Comparison of ENCODE assay signal across 1 cellular context in the genomic region with DNA sequence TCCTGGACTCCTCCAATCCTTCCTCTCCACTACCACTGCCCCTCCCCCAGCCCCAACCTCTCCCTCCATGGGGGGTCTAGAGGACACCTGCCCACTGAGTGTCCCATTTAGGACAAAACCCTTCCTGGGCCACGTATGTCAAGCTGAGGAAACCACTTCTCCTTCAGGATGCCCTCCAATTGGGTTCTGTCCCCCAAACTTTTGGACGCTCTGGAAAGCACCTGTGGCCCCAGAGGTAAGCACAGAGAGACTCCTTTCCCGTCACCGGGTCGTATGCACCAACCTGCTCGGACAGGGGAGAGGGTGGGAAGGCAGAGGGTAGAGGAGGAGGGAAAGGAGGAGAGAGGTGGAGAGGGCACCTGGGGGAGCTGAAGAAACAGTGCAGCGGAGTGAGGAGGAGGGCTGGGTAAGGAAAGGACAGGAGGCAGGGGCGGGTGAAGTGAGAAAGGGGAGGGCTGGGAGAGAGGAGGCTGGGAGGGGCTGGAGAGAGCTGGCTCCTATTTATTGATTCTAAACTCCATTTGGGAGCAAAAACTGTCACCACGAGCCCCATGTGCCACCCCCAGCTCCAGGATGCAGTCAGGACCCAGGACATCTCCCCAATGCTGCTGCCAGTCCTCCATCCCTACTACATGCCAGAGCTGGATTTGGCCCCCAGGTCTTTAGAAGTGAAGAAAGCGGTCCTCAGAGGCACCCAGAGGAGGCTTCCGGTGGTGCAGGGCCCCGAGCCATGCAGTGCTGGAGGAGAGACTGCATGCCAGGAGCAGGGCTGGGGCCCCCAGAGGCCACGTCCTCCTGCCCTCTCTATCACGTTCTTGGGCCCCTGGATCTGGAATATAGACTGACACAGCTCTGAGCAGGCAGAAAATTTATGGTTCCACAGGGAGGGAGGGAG.
TF ChIP-seq lines count a peak whose summit lies in the region.

No MANE protein-coding gene starts in this region.

TF ChIP-seq in WTC11, 78 proteins besides CTCF, POLR2A, EP300 and RAD21 (continued from another document):
- TF ChIP-seq, protein P1, sequence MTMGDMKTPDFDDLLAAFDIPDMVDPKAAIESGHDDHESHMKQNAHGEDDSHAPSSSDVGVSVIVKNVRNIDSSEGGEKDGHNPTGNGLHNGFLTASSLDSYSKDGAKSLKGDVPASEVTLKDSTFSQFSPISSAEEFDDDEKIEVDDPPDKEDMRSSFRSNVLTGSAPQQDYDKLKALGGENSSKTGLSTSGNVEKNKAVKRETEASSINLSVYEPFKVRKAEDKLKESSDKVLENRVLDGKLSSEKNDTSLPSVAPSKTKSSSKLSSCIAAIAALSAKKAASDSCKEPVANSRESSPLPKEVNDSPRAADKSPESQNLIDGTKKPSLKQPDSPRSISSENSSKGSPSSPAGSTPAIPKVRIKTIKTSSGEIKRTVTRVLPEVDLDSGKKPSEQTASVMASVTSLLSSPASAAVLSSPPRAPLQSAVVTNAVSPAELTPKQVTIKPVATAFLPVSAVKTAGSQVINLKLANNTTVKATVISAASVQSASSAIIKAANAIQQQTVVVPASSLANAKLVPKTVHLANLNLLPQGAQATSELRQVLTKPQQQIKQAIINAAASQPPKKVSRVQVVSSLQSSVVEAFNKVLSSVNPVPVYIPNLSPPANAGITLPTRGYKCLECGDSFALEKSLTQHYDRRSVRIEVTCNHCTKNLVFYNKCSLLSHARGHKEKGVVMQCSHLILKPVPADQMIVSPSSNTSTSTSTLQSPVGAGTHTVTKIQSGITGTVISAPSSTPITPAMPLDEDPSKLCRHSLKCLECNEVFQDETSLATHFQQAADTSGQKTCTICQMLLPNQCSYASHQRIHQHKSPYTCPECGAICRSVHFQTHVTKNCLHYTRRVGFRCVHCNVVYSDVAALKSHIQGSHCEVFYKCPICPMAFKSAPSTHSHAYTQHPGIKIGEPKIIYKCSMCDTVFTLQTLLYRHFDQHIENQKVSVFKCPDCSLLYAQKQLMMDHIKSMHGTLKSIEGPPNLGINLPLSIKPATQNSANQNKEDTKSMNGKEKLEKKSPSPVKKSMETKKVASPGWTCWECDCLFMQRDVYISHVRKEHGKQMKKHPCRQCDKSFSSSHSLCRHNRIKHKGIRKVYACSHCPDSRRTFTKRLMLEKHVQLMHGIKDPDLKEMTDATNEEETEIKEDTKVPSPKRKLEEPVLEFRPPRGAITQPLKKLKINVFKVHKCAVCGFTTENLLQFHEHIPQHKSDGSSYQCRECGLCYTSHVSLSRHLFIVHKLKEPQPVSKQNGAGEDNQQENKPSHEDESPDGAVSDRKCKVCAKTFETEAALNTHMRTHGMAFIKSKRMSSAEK (CRISPR knock-in tag; IDR thresholded peaks at IDR 0.05; ENCODE audit: borderline replicate concordance), result no peak
- TF ChIP-seq, protein P2, sequence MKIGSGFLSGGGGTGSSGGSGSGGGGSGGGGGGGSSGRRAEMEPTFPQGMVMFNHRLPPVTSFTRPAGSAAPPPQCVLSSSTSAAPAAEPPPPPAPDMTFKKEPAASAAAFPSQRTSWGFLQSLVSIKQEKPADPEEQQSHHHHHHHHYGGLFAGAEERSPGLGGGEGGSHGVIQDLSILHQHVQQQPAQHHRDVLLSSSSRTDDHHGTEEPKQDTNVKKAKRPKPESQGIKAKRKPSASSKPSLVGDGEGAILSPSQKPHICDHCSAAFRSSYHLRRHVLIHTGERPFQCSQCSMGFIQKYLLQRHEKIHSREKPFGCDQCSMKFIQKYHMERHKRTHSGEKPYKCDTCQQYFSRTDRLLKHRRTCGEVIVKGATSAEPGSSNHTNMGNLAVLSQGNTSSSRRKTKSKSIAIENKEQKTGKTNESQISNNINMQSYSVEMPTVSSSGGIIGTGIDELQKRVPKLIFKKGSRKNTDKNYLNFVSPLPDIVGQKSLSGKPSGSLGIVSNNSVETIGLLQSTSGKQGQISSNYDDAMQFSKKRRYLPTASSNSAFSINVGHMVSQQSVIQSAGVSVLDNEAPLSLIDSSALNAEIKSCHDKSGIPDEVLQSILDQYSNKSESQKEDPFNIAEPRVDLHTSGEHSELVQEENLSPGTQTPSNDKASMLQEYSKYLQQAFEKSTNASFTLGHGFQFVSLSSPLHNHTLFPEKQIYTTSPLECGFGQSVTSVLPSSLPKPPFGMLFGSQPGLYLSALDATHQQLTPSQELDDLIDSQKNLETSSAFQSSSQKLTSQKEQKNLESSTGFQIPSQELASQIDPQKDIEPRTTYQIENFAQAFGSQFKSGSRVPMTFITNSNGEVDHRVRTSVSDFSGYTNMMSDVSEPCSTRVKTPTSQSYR (CRISPR knock-in tag; IDR thresholded peaks at IDR 0.05), result peak; percentile 63; the same call in 1 of the 2 replicates
